8 cellular contexts compared by ENCODE assay signal in genomic region chr16:1991135-1991551, GRCh38. TPM values are rescaled to one million over a fixed set of nuclear protein-coding genes. Genes with fewer than 3 reads are reported as not detected.
DNase-seq lines count a peak whose midpoint lies in the region; FAIRE-seq and TF ChIP-seq lines count a peak whose summit lies in the region.

No MANE protein-coding gene starts in this region.

- POLR2A ChIA-PET in endothelial cell of umbilical vein (lab: Charles Lee): interaction anchor here (1.3 kb wide), 1 partner anchor 164 kb away, joined by 5 read pairs; the partner anchor contains the start of gene TRAF7

- BruUV-seq in endothelial cell of umbilical vein (replicated peaks; lab: Mats Ljungman, UMichigan): no TSS peak

- H3K79me2 ChIP-seq in endothelial cell of umbilical vein (ENCODE audit: control insufficient read depth, insufficient read depth, low read length): no peaks in the 10 kb centered on the region

- H3K4me3 ChIP-seq in endothelial cell of umbilical vein (replicated peaks in 1 of 3; ENCODE audit: insufficient read depth in 1 of 3, low read depth in 1 of 3, low read length in 3 of 3) (no peak overlapping the region), suprapubic skin (peak overlapping the region; percentile 49), uterus (no peak overlapping the region), testis (peak overlapping the region in 1 of 2 donors; percentile 52)

- no peak for FAIRE-seq in endothelial cell of umbilical vein (lab: Jason Lieb, UNC)

- H2AFZ ChIP-seq in endothelial cell of umbilical vein (ENCODE audit: low read depth, low read length): no peak overlapping the region

- CTCF ChIA-PET in endothelial cell of umbilical vein (lab: Charles Lee): interaction anchor here (2.5 to 3.9 kb wide), 2 partner anchors 12 to 149 kb away, joined by 9 to 23 read pairs; no protein-coding TSS in a partner anchor

- no peak overlapping the region for H3K9ac ChIP-seq in endothelial cell of umbilical vein (replicated peaks; ENCODE audit: extremely low read depth, insufficient read depth, low read length)

- H3K27ac ChIP-seq in 22Rv1: peak overlapping the region; percentile 78
- no peak overlapping the region for H3K27ac ChIP-seq in endothelial cell of umbilical vein (ENCODE audit: insufficient read depth, low read depth, low read length)
- H3K27ac ChIP-seq in suprapubic skin: no peak overlapping the region
- H3K27ac ChIP-seq in uterus: no peak overlapping the region
- H3K27ac ChIP-seq in testis: no peak overlapping the region

- TF ChIP-seq POLR2A in GM19193 (IDR thresholded peaks at IDR 0.05; ENCODE audit: extremely low read depth, insufficient read depth, insufficient read length) (peak; percentile 21), Raji (IDR thresholded peaks at IDR 0.05; ENCODE audit: insufficient read depth, low read depth, low read length) (peak; percentile 74), endothelial cell of umbilical vein (IDR thresholded peaks at IDR 0.05; ENCODE audit: low read depth, low read length) (no peak), suprapubic skin (IDR thresholded peaks at IDR 0.05) (no peak), uterus (IDR thresholded peaks at IDR 0.05) (no peak), testis (IDR thresholded peaks at IDR 0.05) (no peak)

- H3K27me3 ChIP-seq in endothelial cell of umbilical vein (ENCODE audit: control insufficient read depth in 2 of 2, insufficient read depth in 2 of 2, low read length in 2 of 2) (peaks cover 23 to 24% of the 10 kb centered on the region in 2 experiments), suprapubic skin (peaks cover 28% of the 10 kb centered on the region), uterus (peaks cover 14 to 20% of the 10 kb centered on the region in 2 donors), testis (no peaks in the 10 kb centered on the region)

- intact Hi-C loops in endothelial cell of umbilical vein (cut with micrococcal nuclease) (no loop called here), uterus (cut with DNase I; ENCODE audit: low total_unique reads) (no loop called here), testis (cut with DNase I; ENCODE audit: low total_unique reads) (no loop called here)

- no peak for TF ChIP-seq CTCF in 22Rv1 (IDR thresholded peaks at IDR 0.05)
- TF ChIP-seq CTCF in endothelial cell of umbilical vein (IDR thresholded peaks at IDR 0.05; ENCODE audit: extremely low read depth in 1 of 2, insufficient read depth in 1 of 2, low read depth in 1 of 2, low read length in 2 of 2): no peak
- no peak for TF ChIP-seq CTCF in suprapubic skin (IDR thresholded peaks at IDR 0.05)
- TF ChIP-seq CTCF in uterus (IDR thresholded peaks at IDR 0.05): no peak
- no peak for TF ChIP-seq CTCF in testis (IDR thresholded peaks at IDR 0.05)

- no peaks in the 10 kb centered on the region for H4K20me1 ChIP-seq in endothelial cell of umbilical vein (replicated peaks; ENCODE audit: control insufficient read depth, extremely low read depth, insufficient read depth, low read length)

- H3K9me1 ChIP-seq in endothelial cell of umbilical vein (replicated peaks; ENCODE audit: control insufficient read depth, extremely low read depth, insufficient read depth, low read length): no peaks in the 10 kb centered on the region

- dilution Hi-C loops in endothelial cell of umbilical vein (cut with MboI; ENCODE audit: extremely low pct_ligation_motif_present, low sequenced_read_pairs): no loop called here

- peaks cover 0 to 2% of the 10 kb centered on the region in 2 experiments for H3K36me3 ChIP-seq in endothelial cell of umbilical vein (ENCODE audit: control insufficient read depth in 2 of 2, extremely low read depth in 1 of 2, insufficient read depth in 2 of 2, low read length in 2 of 2)
- peaks cover 5% of the 10 kb centered on the region for H3K36me3 ChIP-seq in suprapubic skin
- H3K36me3 ChIP-seq in uterus: no peaks in the 10 kb centered on the region
- H3K36me3 ChIP-seq in testis (ENCODE audit: low read depth, missing control alignments): no peaks in the 10 kb centered on the region

- H3K4me2 ChIP-seq in endothelial cell of umbilical vein (ENCODE audit: insufficient read depth, low read length): no peak overlapping the region

- WGBS in suprapubic skin: 5% methylated on average over 13 of the region's 18 CpGs
- WGBS in testis, 2 donors: 6 to 11% methylated on average over 14 to 18 of the region's 18 CpGs

- no peaks in the 10 kb centered on the region for H3K9me3 ChIP-seq in endothelial cell of umbilical vein (replicated peaks; ENCODE audit: control insufficient read depth, insufficient read depth, low read length)
- H3K9me3 ChIP-seq in suprapubic skin: no peaks in the 10 kb centered on the region
- H3K9me3 ChIP-seq in uterus: no peaks in the 10 kb centered on the region
- no peaks in the 10 kb centered on the region for H3K9me3 ChIP-seq in testis

- peaks cover 7% of the 10 kb centered on the region for H3K4me1 ChIP-seq in endothelial cell of umbilical vein (ENCODE audit: control insufficient read depth, extremely low read depth, insufficient read depth, low read length)
- peaks cover 36% of the 10 kb centered on the region for H3K4me1 ChIP-seq in suprapubic skin
- H3K4me1 ChIP-seq in uterus: peaks cover 0 to 16% of the 10 kb centered on the region in 2 donors
- peaks cover 13% of the 10 kb centered on the region for H3K4me1 ChIP-seq in testis

- DNase-seq in endothelial cell of umbilical vein (ENCODE audit: low read depth, low spot score) (no peak), suprapubic skin (ENCODE audit: low spot score in 2 of 2) (no peak), glomerular visceral epithelial cell (ENCODE audit: extremely low spot score) (no peak), uterus (no peak), testis (no peak)

- TF ChIP-seq EP300 in suprapubic skin (IDR thresholded peaks at IDR 0.05): no peak

RNA-seq across cellular contexts. Expression of gene SYNGR3, which starts 1.4 kb away (rescaled TPM):
- total RNA-seq in endothelial cell of umbilical vein (0.81 and 0.95 TPM in 2 replicates), suprapubic skin (1 to 10 TPM in 1 of 4 donors, under 1 TPM in 2, not detected in 1; 0.42 to 1.7 (median 0.60) TPM), uterus (1 to 10 TPM in 1 of 4 donors, not detected in 3; 1.5 TPM), testis (10 to 100 TPM; 20.9 to 33.5 TPM)
- polyA plus RNA-seq in endothelial cell of umbilical vein (1.4 and 2.6 TPM in 2 replicates), testis (ENCODE audit: insufficient read depth, low read depth, low replicate concordance) (10.0 TPM)
- 0.97 and 1.4 TPM in 2 replicates for polyA plus RNA-seq in endothelial cell of umbilical vein (2011; cell fraction: cytosol; rRNA removed)
- 1.0 and 1.1 TPM in 2 replicates for polyA plus RNA-seq in endothelial cell of umbilical vein (2011; cell fraction: nucleus; rRNA removed)
- 0.54 and 1.7 TPM in 2 replicates for polyA plus RNA-seq in endothelial cell of umbilical vein (2012)
- polyA minus RNA-seq in endothelial cell of umbilical vein: 2.0 and 2.1 TPM in 2 replicates
- polyA minus RNA-seq in endothelial cell of umbilical vein (2011; cell fraction: cytosol; rRNA and poly(A)+ RNA removed): 6.0 TPM
- polyA minus RNA-seq in endothelial cell of umbilical vein (2011; cell fraction: nucleus; rRNA and poly(A)+ RNA removed): 0.24 and 0.72 TPM in 2 replicates

RNA-seq across cellular contexts. Expression of gene GFER, which starts 7.2 kb away (rescaled TPM):
- total RNA-seq in endothelial cell of umbilical vein: 29.9 and 30.5 TPM in 2 replicates
- polyA plus RNA-seq in endothelial cell of umbilical vein: 13.7 and 26.0 TPM in 2 replicates
- 14.7 and 15.7 TPM in 2 replicates for polyA plus RNA-seq in endothelial cell of umbilical vein (2011; cell fraction: cytosol; rRNA removed)
- polyA plus RNA-seq in endothelial cell of umbilical vein (2011; cell fraction: nucleus; rRNA removed): 9.8 and 11.5 TPM in 2 replicates
- polyA plus RNA-seq in endothelial cell of umbilical vein (2012): 32.8 and 33.7 TPM in 2 replicates
- 6.6 and 10.7 TPM in 2 replicates for polyA minus RNA-seq in endothelial cell of umbilical vein
- 25.2 TPM for polyA minus RNA-seq in endothelial cell of umbilical vein (2011; cell fraction: cytosol; rRNA and poly(A)+ RNA removed)
- 4.5 and 7.2 TPM in 2 replicates for polyA minus RNA-seq in endothelial cell of umbilical vein (2011; cell fraction: nucleus; rRNA and poly(A)+ RNA removed)
- total RNA-seq in suprapubic skin: 10 to 100 TPM in 1 of 4 donors, 1 to 10 TPM in 3; 7.0 to 11.2 (median 9.5) TPM
- 10 to 100 TPM in 1 of 4 donors, 1 to 10 TPM in 3; 2.6 to 20.8 (median 6.6) TPM for total RNA-seq in uterus
- total RNA-seq in testis: 10 to 100 TPM; 25.7 to 25.8 TPM
- polyA plus RNA-seq in testis (ENCODE audit: insufficient read depth, low read depth, low replicate concordance): 40.0 TPM

RNA-seq across cellular contexts. Expression of gene NOXO1, which starts 9.9 kb away (rescaled TPM):
- total RNA-seq in endothelial cell of umbilical vein: 0.60 TPM in 1 of 2 replicates, not detected in the other
- 0.37 and 0.40 TPM in 2 replicates for polyA plus RNA-seq in endothelial cell of umbilical vein
- 0.17 TPM in 1 of 2 replicates, not detected in the other for polyA plus RNA-seq in endothelial cell of umbilical vein (2011; cell fraction: cytosol; rRNA removed)
- 1.7 and 2.0 TPM in 2 replicates for polyA plus RNA-seq in endothelial cell of umbilical vein (2011; cell fraction: nucleus; rRNA removed)
- polyA plus RNA-seq in endothelial cell of umbilical vein (2012): 0.41 TPM in 1 of 2 replicates, not detected in the other
- polyA minus RNA-seq in endothelial cell of umbilical vein: 0.17 TPM in 1 of 2 replicates, not detected in the other
- polyA minus RNA-seq in endothelial cell of umbilical vein (2011; cell fraction: cytosol; rRNA and poly(A)+ RNA removed): not detected
- polyA minus RNA-seq in endothelial cell of umbilical vein (2011; cell fraction: nucleus; rRNA and poly(A)+ RNA removed): not detected in 2 replicates
- 1 to 10 TPM in 3 of 4 donors, not detected in 1; 1.1 to 3.1 (median 2.0) TPM for total RNA-seq in suprapubic skin
- total RNA-seq in uterus: 1 to 10 TPM in 1 of 4 donors, not detected in 3; 1.0 TPM
- total RNA-seq in testis: 1 to 10 TPM; 4.8 to 7.6 TPM
- 3.7 TPM for polyA plus RNA-seq in testis (ENCODE audit: insufficient read depth, low read depth, low replicate concordance)

RNA-seq across cellular contexts. Expression of gene ZNF598, which starts 18.5 kb away (rescaled TPM):
- total RNA-seq in endothelial cell of umbilical vein: 60.5 and 67.0 TPM in 2 replicates
- polyA plus RNA-seq in endothelial cell of umbilical vein: 43.3 TPM in 2 replicates
- polyA plus RNA-seq in endothelial cell of umbilical vein (2011; cell fraction: cytosol; rRNA removed): 32.2 and 43.0 TPM in 2 replicates
- 96.3 and 100.0 TPM in 2 replicates for polyA plus RNA-seq in endothelial cell of umbilical vein (2011; cell fraction: nucleus; rRNA removed)
- polyA plus RNA-seq in endothelial cell of umbilical vein (2012): 25.3 and 32.2 TPM in 2 replicates
- 14.8 and 20.7 TPM in 2 replicates for polyA minus RNA-seq in endothelial cell of umbilical vein
- polyA minus RNA-seq in endothelial cell of umbilical vein (2011; cell fraction: cytosol; rRNA and poly(A)+ RNA removed): 70.3 TPM
- 13.4 and 28.0 TPM in 2 replicates for polyA minus RNA-seq in endothelial cell of umbilical vein (2011; cell fraction: nucleus; rRNA and poly(A)+ RNA removed)
- 100 to 1,000 TPM in 1 of 4 donors, 10 to 100 TPM in 3; 69.4 to 103 (median 84.0) TPM for total RNA-seq in suprapubic skin
- total RNA-seq in uterus: 10 to 100 TPM; 16.9 to 50.0 (median 34.6) TPM
- total RNA-seq in testis: 10 to 100 TPM; 80.4 to 94.6 TPM
- 46.3 TPM for polyA plus RNA-seq in testis (ENCODE audit: insufficient read depth, low read depth, low replicate concordance)

RNA-seq across cellular contexts. Expression of gene TBL3, which starts 19.3 kb away (rescaled TPM):
- total RNA-seq in endothelial cell of umbilical vein: 42.2 and 42.3 TPM in 2 replicates
- polyA plus RNA-seq in endothelial cell of umbilical vein: 77.1 and 80.6 TPM in 2 replicates
- polyA plus RNA-seq in endothelial cell of umbilical vein (2011; cell fraction: cytosol; rRNA removed): 41.0 and 51.3 TPM in 2 replicates
- polyA plus RNA-seq in endothelial cell of umbilical vein (2011; cell fraction: nucleus; rRNA removed): 86.9 and 88.7 TPM in 2 replicates
- 41.6 and 49.8 TPM in 2 replicates for polyA plus RNA-seq in endothelial cell of umbilical vein (2012)
- polyA minus RNA-seq in endothelial cell of umbilical vein: 38.8 and 42.1 TPM in 2 replicates
- polyA minus RNA-seq in endothelial cell of umbilical vein (2011; cell fraction: cytosol; rRNA and poly(A)+ RNA removed): 53.1 TPM
- polyA minus RNA-seq in endothelial cell of umbilical vein (2011; cell fraction: nucleus; rRNA and poly(A)+ RNA removed): 17.1 and 27.7 TPM in 2 replicates
- 10 to 100 TPM; 49.2 to 73.5 (median 57.2) TPM for total RNA-seq in suprapubic skin
- 10 to 100 TPM in 3 of 4 donors, 1 to 10 TPM in 1; 4.1 to 46.6 (median 27.4) TPM for total RNA-seq in uterus
- 100 to 1,000 TPM in 1 of 2 donors, 10 to 100 TPM in 1; 83.4 to 109 TPM for total RNA-seq in testis
- polyA plus RNA-seq in testis (ENCODE audit: insufficient read depth, low read depth, low replicate concordance): 77.1 TPM

Comparison
In these comparisons a context has a peak if more than half of its experiments do, and no peak if none do; other contexts are left out.
1. POLR2A ChIP-seq: peak in GM19193 (single experiment) and Raji (single experiment); none in endothelial cell of umbilical vein (single experiment), suprapubic skin (0 of 2), uterus (0 of 2) and testis (single experiment).
2. RNA of gene SYNGR3, which starts 1.4 kb away (total RNA-seq): 20.9 to 33.5 TPM in testis; 0.81 to 0.95 TPM in endothelial cell of umbilical vein, 0.42 to 1.7 TPM in suprapubic skin and 1.5 TPM in uterus; every median in the first group is over 4 times any median in the second.